Comparison of ENCODE assay signal across 10 cellular contexts in genomic region chr10:75460059-75460458, GRCh38. TPM values are rescaled to one million over a fixed set of nuclear protein-coding genes. Genes with fewer than 3 reads are reported as not detected.
"Had no signal": no experiment of that assay in that cellular context is flagged by ENCODE, and none has a peak within 500 bp of the region (broad histone marks: within the 10 kb centered on the region; RNA-seq: fewer than 3 reads in every experiment).

No MANE protein-coding gene starts in this region.

- FAIRE-seq: H54, HTR-8/SVneo had no signal

- H3K27ac ChIP-seq: GM23248, KMS-11 had no signal

- H2AFZ ChIP-seq: GM23248 had no signal

- H3K4me3 ChIP-seq: GM23248 had no signal

- H3K4me2 ChIP-seq: KMS-11 had no signal

- DNase-seq: GM23248, GOT3, H9, HCEC 1CT, Karpas-422, KBM-7 had no signal

- H3K9ac ChIP-seq: GM23248, KMS-11 had no signal

RNA-seq across cellular contexts. Expression of gene LRMDA, which starts 28.6 kb away (rescaled TPM):
- total RNA-seq: GM23248, HT-29 had no signal
